Comparison of ENCODE assay signal across 30 cellular contexts in the genomic region with DNA sequence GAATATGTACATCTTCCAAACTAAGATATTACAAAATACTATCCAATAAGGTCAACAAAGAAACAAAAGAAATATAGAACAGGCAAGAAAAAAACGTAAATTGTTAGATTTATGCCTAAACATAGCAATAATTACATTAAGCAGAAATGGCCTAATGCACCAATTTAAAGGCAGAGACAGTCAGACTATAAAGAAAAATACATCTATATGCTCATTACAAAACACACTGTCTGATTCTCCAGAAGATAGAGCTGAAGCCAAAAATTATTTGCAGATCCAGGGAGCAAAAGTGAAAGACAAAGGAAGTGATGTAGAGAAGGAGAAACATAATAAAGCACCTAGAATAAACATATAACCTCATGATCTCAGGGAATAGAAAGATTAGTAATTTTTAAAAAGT.
"Had no signal": no experiment of that assay in that cellular context is flagged by ENCODE, and none has a peak within 500 bp of the region (broad histone marks: within the 10 kb centered on the region; RNA-seq: fewer than 3 reads in every experiment).

No MANE protein-coding gene starts in this region.

- ATAC-seq: activated naive CD4-positive, alpha-beta T cell treated with anti-CD3 and anti-CD28 coated beads, Interleukin-2, amount 50 U/mL, for 72 hours; activated naive CD8-positive, alpha-beta T cell treated with anti-CD3 and anti-CD28 coated beads, Interleukin-2, amount 50 U/mL, for 24 hours; activated T-cell treated with anti-CD3 and anti-CD28 coated beads, Interleukin-2, amount 50 U/mL, for 4 hours; activated T-cell treated with anti-CD3 and anti-CD28 coated beads, Interleukin-2, amount 50 U/mL, for 72 hours; activated T-helper 17 cell treated with anti-CD3 and anti-CD28 coated beads, Interleukin-2, amount 50 U/mL, for 72 hours; body of pancreas had no signal

- DNase-seq: activated effector memory CD4-positive, alpha-beta T cell treated with anti-CD3 and anti-CD28 coated beads, Interleukin-2, amount 50 U/mL, for 16 hours; activated effector memory CD4-positive, alpha-beta T cell treated with Interleukin-2 at 50 U/mL for 16 hours; activated gamma-delta T cell; activated gamma-delta T cell treated with Interleukin-2 at 50 U/mL for 16 hours; activated naive CD4-positive, alpha-beta T cell; activated naive CD4-positive, alpha-beta T cell treated with anti-CD3 and anti-CD28 coated beads for 36 hours; activated naive CD4-positive, alpha-beta T cell treated with anti-CD3 and anti-CD28 coated beads, Interleukin-2, amount 10 ng/mL, durations not matched to agents 7 days and 5 days; activated naive CD4-positive, alpha-beta T cell treated with anti-CD3 and anti-CD28 coated beads, Interleukin-2, amount 50 U/mL, for 16 hours; activated naive CD4-positive, alpha-beta T cell treated with Interleukin-2 at 50 U/mL for 16 hours; activated naive CD8-positive, alpha-beta T cell treated with anti-CD3 and anti-CD28 coated beads for 36 hours; activated naive CD8-positive, alpha-beta T cell treated with anti-CD3 and anti-CD28 coated beads, Interleukin-2, amount 10 ng/mL, durations not matched to agents 7 days and 5 days; activated naive CD8-positive, alpha-beta T cell treated with anti-CD3 and anti-CD28 coated beads, Interleukin-2, amount 50 U/mL, for 24 hours; activated T-cell treated with anti-CD3 and anti-CD28 coated beads, Interleukin-2, amount 50 U/mL, for 4 hours; activated T-cell treated with anti-CD3 and anti-CD28 coated beads, Interleukin-2, amount 50 U/mL, for 48 hours; activated T-cell treated with anti-CD3 and anti-CD28 coated beads, Interleukin-2, amount 50 U/mL, for 72 hours; adrenal gland; amniotic stem cell; amygdala; anterior cingulate cortex; aorta; body of pancreas; brain microvascular endothelial cell; caudate nucleus; central memory CD4-positive, alpha-beta T cell; cerebellar nuclear complex had no signal

- H3K4me1 ChIP-seq: adrenal gland, ascending aorta, body of pancreas, breast epithelium had no signal

- H3K27me3 ChIP-seq: adrenal gland, ascending aorta, body of pancreas, brain microvascular endothelial cell, breast epithelium, cardiac muscle cell had no signal

- H3K27ac ChIP-seq: adrenal gland, ascending aorta, body of pancreas, brain microvascular endothelial cell, breast epithelium, cardiac muscle cell had no signal

- H3K36me3 ChIP-seq: adrenal gland, ascending aorta, brain microvascular endothelial cell, breast epithelium, cardiac muscle cell had no signal

- H3K9me3 ChIP-seq: adrenal gland, ascending aorta, body of pancreas, breast epithelium had no signal

- H3K4me3 ChIP-seq: adrenal gland, ascending aorta, body of pancreas, breast epithelium, cardiac muscle cell had no signal
